In the genomic region with DNA sequence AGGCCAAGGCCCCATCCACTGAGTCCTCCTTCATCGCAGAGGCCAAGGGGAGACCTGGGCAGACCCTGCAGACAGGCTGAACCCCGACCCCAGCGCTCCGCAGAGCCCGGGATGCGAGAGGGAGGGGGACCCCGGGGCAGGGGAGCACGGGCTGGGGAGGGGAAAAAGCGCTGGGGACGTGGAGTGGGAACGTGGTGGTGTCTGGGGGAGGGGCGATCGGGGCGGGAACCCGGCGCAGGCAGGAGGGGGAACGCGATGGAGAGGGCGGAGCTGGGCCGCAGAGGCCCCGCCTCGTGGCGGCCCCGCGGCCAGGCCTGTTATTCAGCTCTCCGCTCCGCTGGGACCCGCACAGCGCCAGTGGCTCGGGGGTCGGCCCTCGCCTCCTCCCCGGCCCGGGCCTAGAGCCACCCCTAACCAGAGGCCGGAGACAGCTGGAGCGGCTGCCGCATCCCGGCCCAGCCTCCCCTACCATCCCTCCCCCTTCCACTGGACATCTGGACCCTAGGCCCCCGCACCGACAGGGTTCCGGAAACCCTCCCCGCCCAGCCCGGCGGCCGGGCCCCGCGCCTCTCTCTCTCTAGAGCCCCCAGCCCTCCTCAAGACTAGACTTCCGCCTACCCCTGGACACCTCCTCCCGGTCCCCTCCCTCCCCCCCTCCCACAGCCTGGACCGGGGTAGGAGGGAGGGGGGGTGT, we compare ENCODE assay signal across 8 cellular contexts. TPM values are rescaled to one million over a fixed set of nuclear protein-coding genes. Genes with fewer than 3 reads are reported as not detected.
A peak's percentile ranks its signal among the peaks of the same experiment; 100 is the strongest.
DNase-seq lines count a peak whose midpoint lies in the region; ATAC-seq, FAIRE-seq and TF ChIP-seq lines count a peak whose summit lies in the region.

Gene ARHGEF25, plus strand, starts transcription at position 320 of the 694 bp plus-strand sequence. CDS start 460 bp downstream, outside the sequence.

- peaks cover 67% of the 10 kb centered on the region for H3K36me3 ChIP-seq in SJSA1

- DNase-seq in GM12892 (ENCODE audit: insufficient read length) (peak; percentile 79), SJSA1 (ENCODE audit: low read depth in 1 of 2, low spot score in 2 of 2) (no peak), astrocyte of the cerebellum (ENCODE audit: low read depth) (no peak), hippocampal formation (lab: John Stamatoyannopoulos, UW) (peak; percentile 37), retina (peak; percentile 83)

- peak; percentile 61 for ATAC-seq in HG03432 (IDR thresholded peaks at IDR 0.05; ENCODE audit: unreplicated experiment)
- no peak for ATAC-seq in HG03460 (IDR thresholded peaks at IDR 0.05; ENCODE audit: unreplicated experiment)
- no peak for ATAC-seq in GM18519 (IDR thresholded peaks at IDR 0.05; ENCODE audit: low FRiP score, unreplicated experiment)

- in situ Hi-C loops in astrocyte of the cerebellum (cut with HindIII; ENCODE audit: low sequenced_read_pairs), result no loop called here

- peak within 1 kb of the TSS; percentile 69 for H3K4me3 ChIP-seq in SJSA1
- H3K4me3 ChIP-seq in astrocyte of the cerebellum (ENCODE audit: low read depth, low read length), result peak within 1 kb of the TSS; percentile 59

- TF ChIP-seq CTCF in astrocyte of the cerebellum (IDR thresholded peaks at IDR 0.05; ENCODE audit: low read depth, low read length, missing control alignments), result no peak

- peak within 1 kb of the TSS; percentile 61 for H3K27ac ChIP-seq in SJSA1

- H3K9me3 ChIP-seq in SJSA1 (replicated peaks), result no peaks in the 10 kb centered on the region

- peaks cover 19% of the 10 kb centered on the region for H3K4me1 ChIP-seq in SJSA1 (replicated peaks)

- peak; percentile 54; the same call in 1 of the 2 replicates for TF ChIP-seq POLR2A in GM12892 (IDR thresholded peaks at IDR 0.05; ENCODE audit: low read depth, low read length)

- FAIRE-seq in GM12892 (lab: Jason Lieb, UNC), result peak; percentile 79

- H3K27me3 ChIP-seq in SJSA1 (replicated peaks), result 0 out of 2 replicates have a peak, but pooled peaks cover 2% of the 10 kb centered on the region

RNA-seq across cellular contexts. Expression of gene ARHGEF25, which starts in this region (rescaled TPM):
- polyA plus RNA-seq in GM12892 (2012; ENCODE audit: missing spikeins), result 7.1 TPM
- 107 and 145 TPM in 2 replicates for total RNA-seq in SJSA1 (2014; rRNA removed; shearing (Covaris generic))

Comparison
In these comparisons a context has a peak if more than half of its experiments do, and no peak if none do; other contexts are left out.
1. DNase-seq: peak in GM12892 (single experiment), hippocampal formation (2 of 2) and retina (single experiment); none in SJSA1 (0 of 2) and astrocyte of the cerebellum (single experiment).